22 cellular contexts compared by ENCODE assay signal in genomic region chr1:117697220-117697781, GRCh38.
DNase-seq lines count a peak whose midpoint lies in the region; ATAC-seq and TF ChIP-seq lines count a peak whose summit lies in the region.
"Had no signal": no experiment of that assay in that cellular context is flagged by ENCODE, and none has a peak within 500 bp of the region (broad histone marks: within the 10 kb centered on the region; RNA-seq: fewer than 3 reads in every experiment).

No MANE protein-coding gene starts in this region.

- no peak overlapping the region for H4K8ac ChIP-seq in trophoblast cell (ENCODE audit: low read depth, low read length)

- H2AFZ ChIP-seq in trophoblast cell (ENCODE audit: insufficient read depth, low read length, poor library complexity), result no peak overlapping the region

- no peak overlapping the region for H2BK12ac ChIP-seq in trophoblast cell (ENCODE audit: low read length)

- DNase-seq in left ventricle myocardium inferior (no peak), left ventricle myocardium superior (no peak), esophagus muscularis mucosa (ENCODE audit: extremely low spot score) (peak; percentile 7), trophoblast cell (no peak), aorta (no peak), dorsolateral prefrontal cortex (no peak), head of caudate nucleus (no peak), NCI-H510A treated with DMSO at 0.1 percent for 48 hours (lab: John Stamatoyannopoulos, UW) (no peak)
- DNase-seq: activated CD4-positive, alpha-beta T cell treated with anti-CD3 and anti-CD28 coated beads for 4 hours; activated CD8-positive, alpha-beta memory T cell treated with anti-CD3 and anti-CD28 coated beads, Interleukin-2, amount 10 ng/mL, durations not matched to agents 7 days and 5 days; body of pancreas; kidney; mesendoderm; MG63; natural killer cell; NCI-H1417 treated with DMSO at 0.1 percent for 48 hours; NCI-H526 treated with DMSO at 0.1 percent for 48 hours; pancreas had no signal

- peak overlapping the region; percentile 74 for H3K27ac ChIP-seq in left ventricle myocardium inferior (replicated peaks)
- peak overlapping the region in 3 of 4 donors; percentile 78 to 82 (median 81) for H3K27ac ChIP-seq in esophagus muscularis mucosa (replicated peaks in 1 of 4)
- no peak overlapping the region for H3K27ac ChIP-seq in trophoblast cell (ENCODE audit: low read depth, low read length)
- H3K27ac ChIP-seq in aorta (ENCODE audit: low read depth in 1 of 2, low read length in 2 of 2), result peak overlapping the region; percentile 60 to 93
- H3K27ac ChIP-seq in dorsolateral prefrontal cortex, result peak overlapping the region in 13 of 59 donors; percentile 7 to 84 (median 46)
- H3K27ac ChIP-seq: HL-60, RWPE1 had no signal

- no peak overlapping the region for H4K12ac ChIP-seq in trophoblast cell (ENCODE audit: low read depth, low read length)

- H3K4ac ChIP-seq in trophoblast cell (ENCODE audit: low read depth, low read length), result no peak overlapping the region

- no peak for TF ChIP-seq EP300 in esophagus muscularis mucosa (IDR thresholded peaks at IDR 0.05)

- ATAC-seq in left ventricle myocardium superior (no peak), aorta (ENCODE audit: low FRiP score) (no peak)
- ATAC-seq: activated CD8-positive, alpha-beta memory T cell treated with anti-CD3 and anti-CD28 coated beads, Interleukin-2, amount 10 ng/mL, durations not matched to agents 7 days and 5 days; activated naive CD4-positive, alpha-beta T cell treated with anti-CD3 and anti-CD28 coated beads, Interleukin-2, amount 50 U/mL, for 72 hours; natural killer cell had no signal

- no peaks in the 10 kb centered on the region for H3K36me3 ChIP-seq in left ventricle myocardium inferior
- no peaks in the 10 kb centered on the region for H3K36me3 ChIP-seq in esophagus muscularis mucosa
- H3K36me3 ChIP-seq in trophoblast cell (ENCODE audit: control insufficient read depth in 1 of 2, insufficient read depth in 2 of 2, low read length in 2 of 2), result no peaks in the 10 kb centered on the region
- H3K36me3 ChIP-seq in aorta (ENCODE audit: control insufficient read depth in 1 of 2, insufficient read depth in 2 of 2, low read length in 1 of 2), result no peaks in the 10 kb centered on the region
- H3K36me3 ChIP-seq: MG63, pancreas had no signal

- TF ChIP-seq CTCF in left ventricle myocardium inferior (IDR thresholded peaks at IDR 0.05; ENCODE audit: borderline replicate concordance) (no peak), esophagus muscularis mucosa (IDR thresholded peaks at IDR 0.05) (no peak), dorsolateral prefrontal cortex (IDR thresholded peaks at IDR 0.05 in 54 of 56, conservative IDR thresholded peaks at IDR 0.05 in 2 of 56; ENCODE audit: low read depth in 1 of 56, partially characterized antibody in 56 of 56) (no peak)

- TF ChIP-seq POLR2A in esophagus muscularis mucosa (IDR thresholded peaks at IDR 0.05; ENCODE audit: low read depth), result no peak

- H3K4me2 ChIP-seq in trophoblast cell (ENCODE audit: low read length), result no peak overlapping the region

- H3K14ac ChIP-seq in trophoblast cell (ENCODE audit: low read length), result no peak overlapping the region

- H3K23ac ChIP-seq in trophoblast cell (ENCODE audit: low read length), result no peak overlapping the region

- intact Hi-C loops in left ventricle myocardium inferior (cut with micrococcal nuclease) (no loop called here), left ventricle myocardium superior (cut with micrococcal nuclease) (no loop called here), esophagus muscularis mucosa (cut with DNase I) (no loop called here), aorta (cut with DNase I) (loop anchor here (5.0 kb wide), 1 partner anchor 90 kb away; the partner anchor contains the start of gene TENT5C (in 2 of the 2)), dorsolateral prefrontal cortex (cut with DNase I) (no loop called here), head of caudate nucleus (cut with DNase I) (no loop called here)

- peak overlapping the region; percentile 41 for H2BK120ac ChIP-seq in trophoblast cell (ENCODE audit: insufficient read depth, low read length, poor library complexity)

- H3K79me1 ChIP-seq in trophoblast cell (ENCODE audit: low read length), result peaks cover 14% of the 10 kb centered on the region

- H3K9me3 ChIP-seq in left ventricle myocardium inferior (replicated peaks), result no peaks in the 10 kb centered on the region
- H3K9me3 ChIP-seq in esophagus muscularis mucosa, result no peaks in the 10 kb centered on the region
- H3K9me3 ChIP-seq in trophoblast cell (ENCODE audit: insufficient read depth, low read depth, low read length), result no peaks in the 10 kb centered on the region
- no peaks in the 10 kb centered on the region for H3K9me3 ChIP-seq in aorta (ENCODE audit: control insufficient read depth, low read length)
- H3K9me3 ChIP-seq: body of pancreas, MG63, pancreas had no signal

- no peak overlapping the region for H2AK5ac ChIP-seq in trophoblast cell (ENCODE audit: low read length)

- H4K91ac ChIP-seq in trophoblast cell (ENCODE audit: low read depth, low read length), result no peak overlapping the region

- peaks cover 4% of the 10 kb centered on the region for H3K27me3 ChIP-seq in left ventricle myocardium inferior (ENCODE audit: low read depth)
- H3K27me3 ChIP-seq in esophagus muscularis mucosa, result no peaks in the 10 kb centered on the region
- no peaks in the 10 kb centered on the region for H3K27me3 ChIP-seq in trophoblast cell (ENCODE audit: insufficient read depth, low read length)
- H3K27me3 ChIP-seq in aorta (ENCODE audit: control insufficient read depth in 1 of 2, insufficient read depth in 2 of 2, low read length in 1 of 2), result no peaks in the 10 kb centered on the region
- peaks cover 0 to 9% (median 0%) of the 10 kb centered on the region in 45 donors for H3K27me3 ChIP-seq in dorsolateral prefrontal cortex
- H3K27me3 ChIP-seq: body of pancreas, MG63, pancreas had no signal

- H3K4me1 ChIP-seq in left ventricle myocardium inferior, result peaks cover 19% of the 10 kb centered on the region
- H3K4me1 ChIP-seq in esophagus muscularis mucosa, result peaks cover 7 to 35% (median 29%) of the 10 kb centered on the region in 4 donors
- peaks cover 13 to 16% of the 10 kb centered on the region in 2 experiments for H3K4me1 ChIP-seq in trophoblast cell (ENCODE audit: control insufficient read depth in 1 of 2, insufficient read depth in 2 of 2, low read length in 2 of 2)
- H3K4me1 ChIP-seq in aorta (ENCODE audit: control insufficient read depth in 1 of 2, insufficient read depth in 2 of 2, low read length in 2 of 2), result peaks cover 0 to 14% of the 10 kb centered on the region in 2 donors
- H3K4me1 ChIP-seq: body of pancreas, pancreas had no signal

- H3K4me3 ChIP-seq in left ventricle myocardium inferior (no peak overlapping the region), esophagus muscularis mucosa (no peak overlapping the region), trophoblast cell (ENCODE audit: low read depth, low read length) (no peak overlapping the region), aorta (ENCODE audit: low read length in 2 of 2) (no peak overlapping the region), dorsolateral prefrontal cortex (no peak overlapping the region)
- H3K4me3 ChIP-seq: body of pancreas, MG63, pancreas, skin epidermis had no signal

- no peak overlapping the region for H2BK5ac ChIP-seq in trophoblast cell (ENCODE audit: low read depth, low read length, poor library complexity)

- H3K18ac ChIP-seq in trophoblast cell (ENCODE audit: low read length), result no peak overlapping the region

- H3K79me2 ChIP-seq in trophoblast cell (ENCODE audit: control insufficient read depth, insufficient read depth, low read length, poor library complexity), result peaks cover 2% of the 10 kb centered on the region

- H3K9ac ChIP-seq in trophoblast cell (ENCODE audit: low read length), result no peak overlapping the region

Comparison
In these comparisons a context has a peak if more than half of its experiments do, and no peak if none do; other contexts are left out.
1. intact Hi-C loops: an anchor here in aorta (5.0 kb wide); none called in left ventricle myocardium inferior, left ventricle myocardium superior, esophagus muscularis mucosa, dorsolateral prefrontal cortex and head of caudate nucleus.